In genomic region chr1:17062751-17063150, GRCh38 we compare ENCODE assay signal across 10 cellular contexts. TPM values are rescaled to one million over a fixed set of nuclear protein-coding genes. Genes with fewer than 3 reads are reported as not detected.
A peak's percentile ranks its signal among the peaks of the same experiment; 100 is the strongest.
DNase-seq lines count a peak whose midpoint lies in the region; ATAC-seq, FAIRE-seq and TF ChIP-seq lines count a peak whose summit lies in the region.
"Not testable (repeated sequence)": the region's sequence is repeated elsewhere in the genome, so short reads cannot be mapped to it uniquely, and the experiment has no call there.
"Had no signal": no experiment of that assay in that cellular context is flagged by ENCODE, and none has a peak within 500 bp of the region (broad histone marks: within the 10 kb centered on the region; RNA-seq: fewer than 3 reads in every experiment).

No MANE protein-coding gene starts in this region.

- not testable (repeated sequence) for TF ChIP-seq POLR2A in endothelial cell of umbilical vein (IDR thresholded peaks at IDR 0.05; ENCODE audit: low read depth, low read length); gastrocnemius medialis (IDR thresholded peaks at IDR 0.05)

- not testable (repeated sequence) for TF ChIP-seq CTCF in A673 (conservative IDR thresholded peaks at IDR 0.05; ENCODE audit: low read depth, low read length); astrocyte (IDR thresholded peaks at IDR 0.05; ENCODE audit: insufficient read depth, low read depth, low read length); endothelial cell of umbilical vein (IDR thresholded peaks at IDR 0.05; ENCODE audit: extremely low read depth in 1 of 2, insufficient read depth in 1 of 2, low read depth in 1 of 2, low read length in 2 of 2); gastrocnemius medialis (IDR thresholded peaks at IDR 0.05 in 4 of 5, conservative IDR thresholded peaks at IDR 0.05 in 1 of 5)

- H2AK5ac ChIP-seq in mesendoderm (ENCODE audit: low read length): not testable (repeated sequence)

- CTCF ChIA-PET in A673 (lab: Charles Lee): not testable (repeated sequence)
- CTCF ChIA-PET in endothelial cell of umbilical vein (lab: Charles Lee): interaction anchor here (0.8 to 5.7 kb wide), 6 partner anchors 11 to 274 kb away, joined by 3 to 37 read pairs (median 4); no protein-coding TSS in a partner anchor

- H2BK5ac ChIP-seq in mesendoderm (ENCODE audit: low read length): not testable (repeated sequence)

- in situ Hi-C loops in gastrocnemius medialis (cut with MboI; ENCODE audit: low sequenced_read_pairs in 4 of 4): loop anchor here (5.0 to 10.0 kb wide), 3 partner anchors 60 to 175 kb away; no protein-coding TSS in a partner anchor

- ATAC-seq in gastrocnemius medialis: not testable (repeated sequence)

- dilution Hi-C loops in endothelial cell of umbilical vein (cut with MboI; ENCODE audit: extremely low pct_ligation_motif_present, low sequenced_read_pairs): not testable (repeated sequence)

- not testable (repeated sequence) for H4K20me1 ChIP-seq in astrocyte (ENCODE audit: insufficient read depth, low read length); endothelial cell of umbilical vein (replicated peaks; ENCODE audit: control insufficient read depth, extremely low read depth, insufficient read depth, low read length)

- FAIRE-seq in GM18507 (lab: Jason Lieb, UNC): peak; percentile 12
- not testable (repeated sequence) for FAIRE-seq in astrocyte (lab: Jason Lieb, UNC); endothelial cell of umbilical vein (lab: Jason Lieb, UNC)

- POLR2A ChIA-PET in A673 (lab: Charles Lee; ENCODE audit: low non-redundant PET): interaction anchor here (0.6 kb wide), 1 partner anchor 8 kb away, joined by 6 read pairs; no protein-coding TSS in a partner anchor
- POLR2A ChIA-PET in endothelial cell of umbilical vein (lab: Charles Lee): not testable (repeated sequence)

- peaks cover 40% of the 10 kb centered on the region for H3K4me1 ChIP-seq in A673 (ENCODE audit: insufficient read depth, low read length, poor library complexity, severe bottlenecking)
- H3K4me1 ChIP-seq in SJSA1 (replicated peaks): peaks cover 37% of the 10 kb centered on the region
- peaks cover 10% of the 10 kb centered on the region for H3K4me1 ChIP-seq in astrocyte (ENCODE audit: insufficient read depth, low read length)
- H3K4me1 ChIP-seq in endothelial cell of umbilical vein (ENCODE audit: control insufficient read depth, extremely low read depth, insufficient read depth, low read length); mesendoderm (ENCODE audit: control insufficient read depth, low read depth, low read length): not testable (repeated sequence)
- H3K4me1 ChIP-seq in gastrocnemius medialis: peaks cover 35 to 38% of the 10 kb centered on the region in 2 donors

- H4K8ac ChIP-seq in mesendoderm (ENCODE audit: low read depth, low read length): not testable (repeated sequence)

- not testable (repeated sequence) for H3K36me3 Mint-ChIP-seq in astrocyte (ENCODE audit: low read depth, unreplicated experiment)

- H3K79me2 ChIP-seq in astrocyte (ENCODE audit: insufficient read depth, low read length); endothelial cell of umbilical vein (ENCODE audit: control insufficient read depth, insufficient read depth, low read length); mesendoderm (ENCODE audit: control insufficient read depth, insufficient read depth, low read length): not testable (repeated sequence)

- not testable (repeated sequence) for H3K4ac ChIP-seq in mesendoderm (ENCODE audit: low read depth, low read length)

- H3K36me3 ChIP-seq in A673 (ENCODE audit: insufficient read depth, low read length, poor library complexity, severe bottlenecking); SJSA1; astrocyte (ENCODE audit: insufficient read depth, low read length); endothelial cell of umbilical vein (ENCODE audit: control insufficient read depth in 2 of 2, extremely low read depth in 1 of 2, insufficient read depth in 2 of 2, low read length in 2 of 2); mesendoderm (ENCODE audit: control insufficient read depth, insufficient read depth, low read length); gastrocnemius medialis: not testable (repeated sequence)

- DNase-seq in A673 (ENCODE audit: low spot score): peak; percentile 36
- not testable (repeated sequence) for DNase-seq in GM18507 (ENCODE audit: extremely low spot score, insufficient read length, low read depth); astrocyte (ENCODE audit: low read depth)
- peak; percentile 35 for DNase-seq in Jurkat, Clone E6-1 (ENCODE audit: low read depth, low spot score)
- peak; percentile 88 to 93 for DNase-seq in SJSA1 (ENCODE audit: low read depth in 1 of 2, low spot score in 2 of 2)
- DNase-seq in endothelial cell of umbilical vein (ENCODE audit: low read depth, low spot score): peak; percentile 13
- DNase-seq in mesendoderm: peak; percentile 42
- DNase-seq in gastrocnemius medialis: peak in 1 of 2 donors; percentile 9

- not testable (repeated sequence) for H3K4me3 Mint-ChIP-seq in astrocyte (ENCODE audit: unreplicated experiment)

- not testable (repeated sequence) for H3K79me1 ChIP-seq in mesendoderm (ENCODE audit: low read length)

- H3K27ac Mint-ChIP-seq in astrocyte (ENCODE audit: unreplicated experiment): not testable (repeated sequence)

- not testable (repeated sequence) for H3K18ac ChIP-seq in mesendoderm (ENCODE audit: low read length)

- not testable (repeated sequence) for H4K5ac ChIP-seq in mesendoderm (ENCODE audit: low read length)

- not testable (repeated sequence) for H3K9me3 Mint-ChIP-seq in astrocyte (ENCODE audit: unreplicated experiment)

- H3K4me3 ChIP-seq in A673 (ENCODE audit: low read depth, low read length, poor library complexity, severe bottlenecking); Jurkat, Clone E6-1 (ENCODE audit: low read length); SJSA1; astrocyte (ENCODE audit: insufficient read depth, low read depth, low read length); endothelial cell of umbilical vein (replicated peaks in 1 of 3; ENCODE audit: insufficient read depth in 1 of 3, low read depth in 1 of 3, low read length in 3 of 3); mesendoderm (ENCODE audit: low read length); gastrocnemius medialis: not testable (repeated sequence)

- H3K27ac ChIP-seq in A673 (ENCODE audit: low read depth, low read length, poor library complexity, severe bottlenecking); astrocyte (ENCODE audit: low read depth, low read length); endothelial cell of umbilical vein (ENCODE audit: insufficient read depth, low read depth, low read length); mesendoderm (ENCODE audit: low read depth, low read length): not testable (repeated sequence)
- H3K27ac ChIP-seq in SJSA1: peak overlapping the region; percentile 61
- H3K27ac ChIP-seq in gastrocnemius medialis: peak overlapping the region; percentile 76 to 85 (median 80)

- no CpG with 5 or more reads among the region's 7 CpGs for WGBS in mesendoderm (ENCODE audit: extremely low coverage, insufficient coverage, low lambda C conversion rate)

- not testable (repeated sequence) for H3K27me3 Mint-ChIP-seq in astrocyte (ENCODE audit: low read depth, unreplicated experiment)

- not testable (repeated sequence) for BruUV-seq in A673 (replicated peaks; lab: Mats Ljungman, UMichigan); endothelial cell of umbilical vein (replicated peaks; lab: Mats Ljungman, UMichigan)

- not testable (repeated sequence) for H2BK120ac ChIP-seq in mesendoderm (ENCODE audit: low read depth, low read length)

- not testable (repeated sequence) for H3K9me3 ChIP-seq in A673 (ENCODE audit: low read depth, low read length, poor library complexity, severe bottlenecking); SJSA1 (replicated peaks); astrocyte (ENCODE audit: insufficient read depth, low read depth, low read length); endothelial cell of umbilical vein (replicated peaks; ENCODE audit: control insufficient read depth, insufficient read depth, low read length); gastrocnemius medialis

- not testable (repeated sequence) for H2BK15ac ChIP-seq in mesendoderm (replicated peaks; ENCODE audit: low read depth)

- not testable (repeated sequence) for H3K9ac ChIP-seq in astrocyte (ENCODE audit: low read length); endothelial cell of umbilical vein (replicated peaks; ENCODE audit: extremely low read depth, insufficient read depth, low read length); mesendoderm (ENCODE audit: low read length)

- H3K9me1 ChIP-seq in endothelial cell of umbilical vein (replicated peaks; ENCODE audit: control insufficient read depth, extremely low read depth, insufficient read depth, low read length): not testable (repeated sequence)

- H3K4me2 ChIP-seq in astrocyte (ENCODE audit: low read length): peak overlapping the region; percentile 1
- not testable (repeated sequence) for H3K4me2 ChIP-seq in endothelial cell of umbilical vein (ENCODE audit: insufficient read depth, low read length); mesendoderm (ENCODE audit: low read length)

- H3K4me1 Mint-ChIP-seq in astrocyte (ENCODE audit: low read depth, unreplicated experiment): peaks cover 19% of the 10 kb centered on the region

- not testable (repeated sequence) for H3K27me3 ChIP-seq in A673 (replicated peaks; ENCODE audit: insufficient read depth, low read depth, low read length, poor library complexity); SJSA1 (replicated peaks); astrocyte (ENCODE audit: insufficient read depth, low read length); endothelial cell of umbilical vein (ENCODE audit: control insufficient read depth in 2 of 2, insufficient read depth in 2 of 2, low read length in 2 of 2); mesendoderm (ENCODE audit: insufficient read depth, low read length, poor library complexity); gastrocnemius medialis

- H2AFZ ChIP-seq in astrocyte (ENCODE audit: low read depth, low read length); endothelial cell of umbilical vein (ENCODE audit: low read depth, low read length): not testable (repeated sequence)

- not testable (repeated sequence) for H3K56ac ChIP-seq in mesendoderm (ENCODE audit: low read length)

- H3K23ac ChIP-seq in mesendoderm (ENCODE audit: low read length): not testable (repeated sequence)

- intact Hi-C loops in A673 (cut with micrococcal nuclease; ENCODE audit: unreplicated experiment) (loop anchor here (5.0 kb wide), 1 partner anchor 430 kb away; no protein-coding TSS in a partner anchor), gastrocnemius medialis (cut with DNase I; ENCODE audit: low total_unique reads) (loop anchor here (2.0 to 5.0 kb wide), 2 partner anchors 36 to 275 kb away; no protein-coding TSS in a partner anchor)
- intact Hi-C loops in endothelial cell of umbilical vein (cut with micrococcal nuclease): not testable (repeated sequence)

RNA-seq across cellular contexts. Expression of gene SDHB, which starts 8.9 kb away (rescaled TPM):
- total RNA-seq in A673 (2021): 207 and 208 TPM in 2 replicates
- polyA plus RNA-seq in Jurkat, Clone E6-1 (2012; ENCODE audit: insufficient read depth, insufficient read length): 316 TPM
- 219 and 257 TPM in 2 replicates for total RNA-seq in SJSA1 (2014; rRNA removed; shearing (Covaris generic))
- total RNA-seq in astrocyte: 83.0 and 84.9 TPM in 2 replicates
- 90.3 and 96.2 TPM in 2 replicates for total RNA-seq in endothelial cell of umbilical vein
- polyA plus RNA-seq in endothelial cell of umbilical vein: 86.8 and 98.1 TPM in 2 replicates
- 136 and 140 TPM in 2 replicates for polyA plus RNA-seq in endothelial cell of umbilical vein (2011; cell fraction: cytosol; rRNA removed)
- 67.8 and 75.1 TPM in 2 replicates for polyA plus RNA-seq in endothelial cell of umbilical vein (2011; cell fraction: nucleus; rRNA removed)
- 88.0 and 130 TPM in 2 replicates for polyA plus RNA-seq in endothelial cell of umbilical vein (2012)
- 93.5 and 101 TPM in 2 replicates for polyA minus RNA-seq in endothelial cell of umbilical vein
- 107 TPM for polyA minus RNA-seq in endothelial cell of umbilical vein (2011; cell fraction: cytosol; rRNA and poly(A)+ RNA removed)
- polyA minus RNA-seq in endothelial cell of umbilical vein (2011; cell fraction: nucleus; rRNA and poly(A)+ RNA removed): 34.3 and 59.1 TPM in 2 replicates
- polyA plus RNA-seq in mesendoderm (2013, experiment 1 of 2): 114 TPM
- polyA plus RNA-seq in mesendoderm (2013, experiment 2 of 2): 122 TPM
- 100 to 1,000 TPM; 238 to 405 (median 328) TPM for total RNA-seq in gastrocnemius medialis

RNA-seq across cellular contexts. Expression of gene ATP13A2, which starts 51.0 kb away (rescaled TPM):
- total RNA-seq in A673 (2021) (50.9 and 55.6 TPM in 2 replicates), astrocyte (67.8 and 76.5 TPM in 2 replicates), endothelial cell of umbilical vein (44.9 and 52.3 TPM in 2 replicates), gastrocnemius medialis (10 to 100 TPM; 17.9 to 37.0 (median 26.8) TPM)
- polyA plus RNA-seq in Jurkat, Clone E6-1 (2012; ENCODE audit: insufficient read depth, insufficient read length): 61.2 TPM
- 15.2 and 17.1 TPM in 2 replicates for total RNA-seq in SJSA1 (2014; rRNA removed; shearing (Covaris generic))
- 60.6 and 76.2 TPM in 2 replicates for polyA plus RNA-seq in endothelial cell of umbilical vein
- 37.5 and 49.2 TPM in 2 replicates for polyA plus RNA-seq in endothelial cell of umbilical vein (2011; cell fraction: cytosol; rRNA removed)
- 45.9 and 59.4 TPM in 2 replicates for polyA plus RNA-seq in endothelial cell of umbilical vein (2011; cell fraction: nucleus; rRNA removed)
- polyA plus RNA-seq in endothelial cell of umbilical vein (2012): 39.3 and 54.0 TPM in 2 replicates
- 71.4 and 71.6 TPM in 2 replicates for polyA minus RNA-seq in endothelial cell of umbilical vein
- polyA minus RNA-seq in endothelial cell of umbilical vein (2011; cell fraction: cytosol; rRNA and poly(A)+ RNA removed): 15.1 TPM
- polyA minus RNA-seq in endothelial cell of umbilical vein (2011; cell fraction: nucleus; rRNA and poly(A)+ RNA removed): 25.1 and 38.6 TPM in 2 replicates
- 37.2 TPM for polyA plus RNA-seq in mesendoderm (2013, experiment 1 of 2)
- 39.3 TPM for polyA plus RNA-seq in mesendoderm (2013, experiment 2 of 2)

RNA-seq across cellular contexts. Expression of gene PADI2, which starts 56.5 kb away (rescaled TPM):
- total RNA-seq in A673 (2021): 26.4 and 27.7 TPM in 2 replicates
- 2.8 TPM for polyA plus RNA-seq in Jurkat, Clone E6-1 (2012; ENCODE audit: insufficient read depth, insufficient read length)
- total RNA-seq in SJSA1 (2014; rRNA removed; shearing (Covaris generic)): not detected in 2 replicates
- total RNA-seq in astrocyte: 0.43 and 0.48 TPM in 2 replicates
- total RNA-seq in endothelial cell of umbilical vein: not detected in 2 replicates
- polyA plus RNA-seq in endothelial cell of umbilical vein: not detected in 2 replicates
- polyA plus RNA-seq in endothelial cell of umbilical vein (2011; cell fraction: cytosol; rRNA removed): 0.01 and 0.03 TPM in 2 replicates
- not detected in 2 replicates for polyA plus RNA-seq in endothelial cell of umbilical vein (2011; cell fraction: nucleus; rRNA removed)
- not detected in 2 replicates for polyA plus RNA-seq in endothelial cell of umbilical vein (2012)
- not detected in 2 replicates for polyA minus RNA-seq in endothelial cell of umbilical vein
- 1.2 TPM for polyA minus RNA-seq in endothelial cell of umbilical vein (2011; cell fraction: cytosol; rRNA and poly(A)+ RNA removed)
- polyA minus RNA-seq in endothelial cell of umbilical vein (2011; cell fraction: nucleus; rRNA and poly(A)+ RNA removed): not detected in 2 replicates
- 0.65 TPM for polyA plus RNA-seq in mesendoderm (2013, experiment 1 of 2)
- polyA plus RNA-seq in mesendoderm (2013, experiment 2 of 2): 0.56 TPM
- 100 to 1,000 TPM; 156 to 176 (median 171) TPM for total RNA-seq in gastrocnemius medialis
- total RNA-seq: CD8-positive, alpha-beta memory T cell; HepG2 had no signal
- polyA plus RNA-seq: CD8-positive, alpha-beta memory T cell; HepG2 had no signal

Comparison
In these comparisons a context has a peak if more than half of its experiments do, and no peak if none do; other contexts are left out.
1. RNA of gene PADI2, which starts 56.5 kb away (total RNA-seq): 156 to 176 TPM in gastrocnemius medialis and 26.4 to 27.7 TPM in A673; 0.43 to 0.48 TPM in astrocyte, not detected in SJSA1 and not detected in endothelial cell of umbilical vein; every median in the first group is over 10 times any median in the second.